9 cellular contexts compared by ENCODE assay signal in genomic region chr2:17578466-17578928, GRCh38. TPM values are rescaled to one million over a fixed set of nuclear protein-coding genes. Genes with fewer than 3 reads are reported as not detected.
DNase-seq lines count a peak whose midpoint lies in the region; ATAC-seq, FAIRE-seq and TF ChIP-seq lines count a peak whose summit lies in the region.
"Had no signal": no experiment of that assay in that cellular context is flagged by ENCODE, and none has a peak within 500 bp of the region (broad histone marks: within the 10 kb centered on the region; RNA-seq: fewer than 3 reads in every experiment).

No MANE protein-coding gene starts in this region.

- no peak overlapping the region for H2BK12ac ChIP-seq in H1 (ENCODE audit: low read depth, low read length)

- H2BK5ac ChIP-seq in H1 (ENCODE audit: low read depth, low read length), result no peak overlapping the region

- no peak overlapping the region for H2BK120ac ChIP-seq in H1 (replicated peaks; ENCODE audit: low read depth, low read length)

- H3K79me2 ChIP-seq in H1 (ENCODE audit: control insufficient read depth in 1 of 2, insufficient read depth in 2 of 2, low read length in 2 of 2) (peaks cover 5 to 88% of the 10 kb centered on the region in 2 experiments; a peak in 3 of 4 replicates), PC-9 (ENCODE audit: low read depth) (no peaks in the 10 kb centered on the region)

- H4K20me1 ChIP-seq in H1 (replicated peaks in 1 of 2; ENCODE audit: control insufficient read depth in 1 of 2, insufficient read depth in 2 of 2, low read length in 2 of 2), result peaks cover 0 to 6% of the 10 kb centered on the region in 2 experiments
- no peaks in the 10 kb centered on the region for H4K20me1 ChIP-seq in PC-9 (ENCODE audit: insufficient read depth)

- H3K23ac ChIP-seq in H1 (ENCODE audit: insufficient read length), result no peak overlapping the region

- H3K9me3 Mint-ChIP-seq in activated naive CD8-positive, alpha-beta T cell treated with anti-CD3 and anti-CD28 coated beads for 36 hours, result no peaks in the 10 kb centered on the region

- H3K79me1 ChIP-seq in H1 (ENCODE audit: low read depth, low read length), result peaks cover 11% of the 10 kb centered on the region

- H3K27me3 Mint-ChIP-seq in activated naive CD8-positive, alpha-beta T cell treated with anti-CD3 and anti-CD28 coated beads for 36 hours, result peaks cover 8% of the 10 kb centered on the region

- no peak overlapping the region for H3K27ac Mint-ChIP-seq in activated naive CD8-positive, alpha-beta T cell treated with anti-CD3 and anti-CD28 coated beads for 36 hours

- H2AK5ac ChIP-seq in H1 (ENCODE audit: low read depth, low read length), result peak overlapping the region; percentile 32; the same call in 1 of the 2 replicates

- no peak overlapping the region for H3K9ac ChIP-seq in H1 (replicated peaks in 1 of 4; ENCODE audit: extremely low read depth in 1 of 4, low read depth in 3 of 4, low read length in 3 of 4)

- H3K36me3 ChIP-seq in H1 (ENCODE audit: control insufficient read depth in 2 of 4, insufficient read depth in 4 of 4, low read length in 3 of 4) (no peaks in the 10 kb centered on the region; a peak in 1 of 8 replicates), PC-9 (ENCODE audit: low read depth) (no peaks in the 10 kb centered on the region)

- no peak overlapping the region for H4K91ac ChIP-seq in H1 (replicated peaks; ENCODE audit: insufficient read length, low read length)

- no peak for TF ChIP-seq EP300 in H1 (IDR thresholded peaks at IDR 0.05; ENCODE audit: borderline replicate concordance in 1 of 2, low read depth in 2 of 2, low read length in 2 of 2)

- H2BK15ac ChIP-seq in H1 (ENCODE audit: low read length), result no peak overlapping the region

- H3K56ac ChIP-seq in H1 (replicated peaks; ENCODE audit: insufficient read length, low read depth, low read length), result no peak overlapping the region

- H2AFZ ChIP-seq in H1 (ENCODE audit: low read length), result no peak overlapping the region
- no peak overlapping the region for H2AFZ ChIP-seq in PC-9

- DNase-seq in ELF-1 (ENCODE audit: low read depth, low spot score), result peak; percentile 10
- DNase-seq in H1 (ENCODE audit: low read depth in 1 of 2, low spot score in 2 of 2), result no peak
- no peak for DNase-seq in stimulated activated CD4-positive, alpha-beta T cell treated with anti-CD3 and anti-CD28 coated beads, Interleukin-4, amount 100 ng/mL, for 1 hour
- DNase-seq in activated naive CD8-positive, alpha-beta T cell treated with anti-CD3 and anti-CD28 coated beads for 36 hours, result no peak
- DNase-seq in PC-9, result no peak
- no peak for DNase-seq in activated CD4-positive, alpha-beta T cell treated with anti-CD3 and anti-CD28 coated beads, Interleukin-2, amount 50 U/mL, for 48 hours
- DNase-seq: effector CD4-positive, alpha-beta T cell had no signal

- peaks cover 0 to 15% (median 3%) of the 10 kb centered on the region in 4 experiments; a peak in 2 of 7 replicates for H3K4me1 ChIP-seq in H1 (replicated peaks in 1 of 4; ENCODE audit: control insufficient read depth in 3 of 4, insufficient read depth in 4 of 4, low read length in 3 of 4)
- peaks cover 5% of the 10 kb centered on the region for H3K4me1 ChIP-seq in PC-9 (replicated peaks; ENCODE audit: insufficient read depth)

- H3F3A ChIP-seq in PC-9 (ENCODE audit: insufficient read depth, low read depth), result no peaks in the 10 kb centered on the region; the same call in 1 of the 2 replicates

- H3K27me3 ChIP-seq in H1 (replicated peaks in 1 of 4; ENCODE audit: control insufficient read depth in 3 of 4, extremely low read depth in 1 of 4, insufficient read depth in 3 of 4, low read length in 3 of 4) (no peaks in the 10 kb centered on the region), PC-9 (ENCODE audit: insufficient read depth, low read depth) (no peaks in the 10 kb centered on the region)

- H3K4me3 ChIP-seq in H1 (ENCODE audit: extremely low read depth in 1 of 4, insufficient read depth in 2 of 4, low read depth in 3 of 4, low read length in 4 of 4) (no peak overlapping the region), PC-9 (no peak overlapping the region)

- no peak overlapping the region for H2BK20ac ChIP-seq in H1 (ENCODE audit: low read length)

- POLR2A ChIA-PET in H1 (lab: Charles Lee; ENCODE audit: partially characterized antibody) (interaction anchor here (1.0 to 1.1 kb wide), 2 partner anchors 12 to 61 kb away, joined by 3 to 4 read pairs; partner anchors contain the start of gene RAD51AP2), PC-9 (lab: Charles Lee; ENCODE audit: unreplicated experiment) (no interaction called here)

- no peaks in the 10 kb centered on the region for H3K4me1 Mint-ChIP-seq in activated naive CD8-positive, alpha-beta T cell treated with anti-CD3 and anti-CD28 coated beads for 36 hours

- H4K5ac ChIP-seq in H1 (ENCODE audit: insufficient read length, low read depth, low read length), result no peak overlapping the region

- no peaks in the 10 kb centered on the region for H3K36me3 Mint-ChIP-seq in activated naive CD8-positive, alpha-beta T cell treated with anti-CD3 and anti-CD28 coated beads for 36 hours

- peak; percentile 24 for FAIRE-seq in H1 (lab: Jason Lieb, UNC)

- H3K4me2 ChIP-seq in H1 (ENCODE audit: insufficient read depth in 1 of 2, low read depth in 2 of 2, low read length in 2 of 2) (no peak overlapping the region), PC-9 (no peak overlapping the region)

- H3K23me2 ChIP-seq in H1 (ENCODE audit: low read depth, low read length), result no peaks in the 10 kb centered on the region

- TF ChIP-seq POLR2A in H1 (IDR thresholded peaks at IDR 0.05; ENCODE audit: control extremely low read depth in 1 of 2, low read depth in 2 of 2, low read length in 2 of 2), result no peak

- TF ChIP-seq RAD21 in H1 (IDR thresholded peaks at IDR 0.05 in 1 of 2, conservative IDR thresholded peaks at IDR 0.05 in 1 of 2; ENCODE audit: low read depth in 2 of 2, low read length in 2 of 2), result no peak

- BruUV-seq in PC-9 (replicated peaks; lab: Mats Ljungman, UMichigan), result no TSS peak

- TF ChIP-seq CTCF in H1 (IDR thresholded peaks at IDR 0.05; ENCODE audit: control extremely low read depth in 1 of 3, insufficient read depth in 1 of 3, low read depth in 1 of 3, low read length in 3 of 3), result no peak
- no peak for TF ChIP-seq CTCF in PC-9 (conservative IDR thresholded peaks at IDR 0.05)

- H3K27ac ChIP-seq in H1 (ENCODE audit: low read depth, low read length) (no peak overlapping the region), PC-9 (no peak overlapping the region)

- no peaks in the 10 kb centered on the region for H3K9me3 ChIP-seq in H1 (ENCODE audit: insufficient read depth in 2 of 2, low read depth in 1 of 2, low read length in 1 of 2)
- no peaks in the 10 kb centered on the region for H3K9me3 ChIP-seq in PC-9 (ENCODE audit: insufficient read depth, low read depth)

- H3K9me2 ChIP-seq in PC-9 (ENCODE audit: insufficient read depth), result no peaks in the 10 kb centered on the region

- no peak overlapping the region for H4K8ac ChIP-seq in H1 (ENCODE audit: extremely low read depth, insufficient read depth, low read length)

- WGBS in H1 (ENCODE audit: extremely low coverage in 1 of 2, insufficient coverage in 1 of 2, insufficient read length in 1 of 2, insufficient replicate concordance in 2 of 2, low coverage in 1 of 2, low lambda C conversion rate in 2 of 2, missing lambda C conversion rate in 1 of 2), 2 experiments, result 90% methylated on average over 5 of the region's 5 CpGs; no CpG with 5 or more reads in 1 of the 2 experiments

- H3K18ac ChIP-seq in H1 (ENCODE audit: extremely low read depth, low read length), result no peak overlapping the region

- intact Hi-C loops in PC-9 (cut with micrococcal nuclease; ENCODE audit: unreplicated experiment), result no loop called here

- H3K4ac ChIP-seq in H1 (replicated peaks; ENCODE audit: insufficient read length, low read depth, low read length), result no peak overlapping the region

- peak; percentile 92 for ATAC-seq in GM21360 (IDR thresholded peaks at IDR 0.05; ENCODE audit: unreplicated experiment)
- ATAC-seq in HG03354 (IDR thresholded peaks at IDR 0.05; ENCODE audit: poor library complexity, severe bottlenecking, unreplicated experiment), result peak; percentile 53

- CTCF ChIA-PET in H1 (lab: Charles Lee; ENCODE audit: partially characterized antibody), result interaction anchor here (0.7 to 2.5 kb wide), 4 partner anchors 11 to 67 kb away, joined by 3 to 14 read pairs (median 4); no protein-coding TSS in a partner anchor
- CTCF ChIA-PET in PC-9 (lab: Charles Lee), result no interaction called here

- no peak overlapping the region for H3K4me3 Mint-ChIP-seq in activated naive CD8-positive, alpha-beta T cell treated with anti-CD3 and anti-CD28 coated beads for 36 hours

- H3K14ac ChIP-seq in H1 (ENCODE audit: insufficient read length), result no peak overlapping the region

TF ChIP-seq in H1, 55 proteins besides CTCF, POLR2A, EP300 and RAD21:
- TF ChIP-seq MAX (IDR thresholded peaks at IDR 0.05) (peak; percentile 61; the same call in 1 of the 2 replicates), SIN3A (conservative IDR thresholded peaks at IDR 0.05 in 1 of 2, IDR thresholded peaks at IDR 0.05 in 1 of 2; ENCODE audit: low read depth in 1 of 2, low read length in 2 of 2) (no peak), E2F6 (IDR thresholded peaks at IDR 0.05) (peak; percentile 20; the same call in 1 of the 2 replicates)

RNA-seq across cellular contexts. Expression of gene VSNL1, which starts 38.0 kb away (rescaled TPM):
- 108 and 113 TPM in 2 replicates for total RNA-seq in H1 (2021; fragmentation: NEBNext Ultra II Directional; extraction: Animal tissue kit (Norgen Biotek cat#: 25700))
- polyA plus RNA-seq in H1 (2011; rRNA removed), result 34.7 and 49.4 TPM in 2 replicates
- polyA plus RNA-seq in H1 (2011; cell fraction: cytosol; rRNA removed), result 64.8 TPM
- polyA plus RNA-seq in H1 (2011; cell fraction: nucleus; rRNA removed), result 21.7 TPM
- polyA plus RNA-seq in H1 (2012, experiment 1 of 2), result 58.5 to 87.6 TPM (median 65.6 TPM) in 4 replicates
- polyA plus RNA-seq in H1 (2012, experiment 2 of 2), result 7.3 TPM
- 107 TPM for polyA plus RNA-seq in H1 (2013, experiment 1 of 2)
- 113 TPM for polyA plus RNA-seq in H1 (2013, experiment 2 of 2)
- polyA minus RNA-seq in H1 (2011; rRNA and poly(A)+ RNA removed), result 72.6 and 73.2 TPM in 2 replicates
- 37.1 TPM for polyA minus RNA-seq in H1 (2011; cell fraction: cytosol; rRNA and poly(A)+ RNA removed)
- 42.7 TPM for polyA minus RNA-seq in H1 (2011; cell fraction: nucleus; rRNA and poly(A)+ RNA removed)
- not detected for total RNA-seq in activated naive CD8-positive, alpha-beta T cell treated with anti-CD3 and anti-CD28 coated beads for 36 hours
- not detected in 2 replicates for total RNA-seq in PC-9 (2021)

Comparison
In these comparisons a context has a peak if more than half of its experiments do, and no peak if none do; other contexts are left out.
1. RNA of gene VSNL1, which starts 38.0 kb away (total RNA-seq): 108 to 113 TPM in H1; not detected in PC-9 and not detected in activated naive CD8-positive, alpha-beta T cell treated with anti-CD3 and anti-CD28 coated beads for 36 hours; every median in the first group is over 10 times any median in the second.